In the genomic region with DNA sequence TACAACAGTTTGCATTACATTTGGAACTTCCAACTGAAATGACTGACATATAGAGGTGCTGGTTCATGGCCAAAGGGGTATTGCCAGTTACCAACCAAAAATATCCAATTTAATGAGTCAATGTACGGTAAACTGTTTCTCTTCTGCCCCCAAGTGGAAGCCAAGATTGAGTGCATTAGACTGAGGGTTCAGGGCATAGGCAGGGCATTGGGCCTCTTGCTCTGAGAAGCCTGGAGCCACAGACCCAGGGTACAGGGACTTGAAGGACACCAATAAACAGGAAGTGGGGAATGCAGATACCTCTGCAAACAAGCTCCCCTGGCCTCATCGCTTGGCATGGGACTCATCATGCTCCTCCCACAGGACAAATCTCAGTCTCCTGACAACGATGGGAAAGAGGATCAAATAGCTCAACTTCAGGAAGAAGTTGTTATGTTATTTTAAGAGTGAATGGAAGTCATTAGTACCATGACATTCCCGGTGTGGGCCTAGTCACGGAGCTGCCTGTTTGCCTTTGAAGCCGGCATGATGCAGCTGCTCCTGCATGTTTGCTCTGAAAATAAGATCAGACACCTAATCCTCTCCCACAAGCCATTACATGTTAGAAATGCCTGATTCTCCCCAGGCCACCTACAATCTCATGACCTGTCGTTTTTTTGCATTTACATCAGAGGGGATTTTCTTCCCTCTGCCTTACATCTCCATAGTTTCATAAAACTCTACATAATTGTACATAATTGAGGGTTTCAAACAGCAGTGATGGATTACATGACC, we compare ENCODE assay signal across 8 cellular contexts.
DNase-seq lines count a peak whose midpoint lies in the region; ATAC-seq and TF ChIP-seq lines count a peak whose summit lies in the region.

No MANE protein-coding gene starts in this region.

- H3K4me1 ChIP-seq in BE2C = no peaks in the 10 kb centered on the region

- no peak for ATAC-seq in GM18909 (IDR thresholded peaks at IDR 0.05; ENCODE audit: poor library complexity, unreplicated experiment)
- no peak for ATAC-seq in HG03025 (IDR thresholded peaks at IDR 0.05; ENCODE audit: low FRiP score, unreplicated experiment)

- intact Hi-C loops in lower leg skin (cut with DNase I; ENCODE audit: low total_unique reads) = no loop called here

- DNase-seq in BE2C (no peak), GM20000 (ENCODE audit: low spot score) (peak; percentile 27), NCI-H2081 (lab: John Stamatoyannopoulos, UW) (peak; percentile 64 to 82), dermis blood vessel endothelial cell (peak; percentile 64), pons (ENCODE audit: low spot score) (peak; percentile 28), lower leg skin (ENCODE audit: low spot score in 2 of 2) (no peak)

- 21% methylated on average over 7 of the region's 7 CpGs for WGBS in lower leg skin, 2 donors

- no peak overlapping the region for H3K4me3 ChIP-seq in BE2C (ENCODE audit: low read depth, low read length)
- no peak overlapping the region for H3K4me3 ChIP-seq in lower leg skin (ENCODE audit: low read depth, poor library complexity, severe bottlenecking)

- no peaks in the 10 kb centered on the region for H3K9me3 ChIP-seq in BE2C

- no peaks in the 10 kb centered on the region for H3K36me3 ChIP-seq in BE2C

- no peak for TF ChIP-seq POLR2A in lower leg skin (IDR thresholded peaks at IDR 0.05)

- no peaks in the 10 kb centered on the region for H3K27me3 ChIP-seq in BE2C

- TF ChIP-seq CTCF in BE2C (IDR thresholded peaks at IDR 0.05; ENCODE audit: low read depth, low read length) (peak; percentile 29; the same call in 1 of the 2 replicates), GM20000 (IDR thresholded peaks at IDR 0.05; ENCODE audit: extremely low read depth, missing control alignments) (peak; percentile 55), lower leg skin (IDR thresholded peaks at IDR 0.05) (no peak)

Comparison
In these comparisons a context has a peak if more than half of its experiments do, and no peak if none do; other contexts are left out.
1. DNase-seq: peak in GM20000 (single experiment), NCI-H2081 (2 of 2), dermis blood vessel endothelial cell (single experiment) and pons (single experiment); none in BE2C (single experiment) and lower leg skin (0 of 2).
2. CTCF ChIP-seq: peak in BE2C (single experiment) and GM20000 (single experiment); none in lower leg skin (0 of 3).